ENCODE assay signal across 25 cellular contexts in genomic region chr14:44428239-44428924, GRCh38.
DNase-seq lines count a peak whose midpoint lies in the region; ATAC-seq and TF ChIP-seq lines count a peak whose summit lies in the region.
"Had no signal": no experiment of that assay in that cellular context is flagged by ENCODE, and none has a peak within 500 bp of the region (broad histone marks: within the 10 kb centered on the region; RNA-seq: fewer than 3 reads in every experiment).

No MANE protein-coding gene starts in this region.

- H3K27ac ChIP-seq in Karpas-422 (ENCODE audit: low read length) (no peak overlapping the region), SJCRH30 (peak overlapping the region; percentile 23; the same call in 1 of the 2 replicates)
- H3K27ac ChIP-seq: A549; BLaER1 treated with 17β-estradiol and CSF1 and Interleukin-3, amounts not matched to agents 10 nM and 100 nM; PC-9; SJSA1 had no signal

- H3K27me3 ChIP-seq in Karpas-422 (ENCODE audit: low read length) (no peaks in the 10 kb centered on the region), SJCRH30 (no peaks in the 10 kb centered on the region)
- H3K27me3 ChIP-seq: BLaER1 treated with 17β-estradiol and CSF1 and Interleukin-3, amounts not matched to agents 10 nM and 100 nM; SJSA1 had no signal

- no peak overlapping the region for H3K9ac ChIP-seq in Karpas-422 (ENCODE audit: low read length)
- H3K9ac ChIP-seq: BLaER1 treated with 17β-estradiol and CSF1 and Interleukin-3, amounts not matched to agents 10 nM and 100 nM had no signal

- DNase-seq in Karpas-422 (no peak), SJCRH30 (peak; percentile 47 to 68), islet precursor cell (peak; percentile 60), mucosa of gallbladder (ENCODE audit: low spot score) (peak; percentile 42), nephron progenitor cell (no peak)
- DNase-seq: AML-193; CD4-positive, alpha-beta T cell; COR-L47; HCEC 1CT; KG1; MM.1S; NCI-H1092 treated with DMSO at 0.1 percent for 48 hours; NCI-H1436; NCI-H187; NCI-H2081 treated with DMSO at 0.1 percent for 48 hours; NCI-H2171; NCI-H226; NCI-H510A treated with DMSO at 0.1 percent for 48 hours; PC-9 had no signal

- H3K4me1 ChIP-seq in Karpas-422 (ENCODE audit: low read length): no peaks in the 10 kb centered on the region
- peaks cover 12% of the 10 kb centered on the region for H3K4me1 ChIP-seq in SJCRH30
- H3K4me1 ChIP-seq: A549; BLaER1 treated with 17β-estradiol and CSF1 and Interleukin-3, amounts not matched to agents 10 nM and 100 nM; SJSA1 had no signal

- ATAC-seq in HG03135 (IDR thresholded peaks at IDR 0.05; ENCODE audit: unreplicated experiment) (no peak), HG03460 (IDR thresholded peaks at IDR 0.05; ENCODE audit: unreplicated experiment) (no peak)
- ATAC-seq: A549, Right ventricle myocardium inferior had no signal

- no peak for TF ChIP-seq CTCF in nephron progenitor cell (IDR thresholded peaks at IDR 0.05)

- H3K27ac Mint-ChIP-seq in nephron progenitor cell: no peak overlapping the region
- H3K27ac Mint-ChIP-seq: CD4-positive, alpha-beta T cell had no signal

- H3K4me3 Mint-ChIP-seq in nephron progenitor cell: no peak overlapping the region
- H3K4me3 Mint-ChIP-seq: CD4-positive, alpha-beta T cell had no signal

- no peaks in the 10 kb centered on the region for H3K4me1 Mint-ChIP-seq in nephron progenitor cell

- H3K4me2 ChIP-seq in Karpas-422 (ENCODE audit: low read depth, low read length, poor library complexity, severe bottlenecking): peak overlapping the region; percentile 20
- H3K4me2 ChIP-seq: A549; BLaER1 treated with 17β-estradiol and CSF1 and Interleukin-3, amounts not matched to agents 10 nM and 100 nM; PC-9 had no signal

- H3K9me2 ChIP-seq in Karpas-422 (replicated peaks; ENCODE audit: insufficient read depth, low read length): no peaks in the 10 kb centered on the region

- peaks cover 4% of the 10 kb centered on the region for H3K9me3 Mint-ChIP-seq in nephron progenitor cell

- H2AFZ ChIP-seq in Karpas-422 (ENCODE audit: low read length): no peak overlapping the region
- H2AFZ ChIP-seq: PC-9 had no signal

- H3K36me3 ChIP-seq in Karpas-422 (ENCODE audit: insufficient read depth, low read length) (no peaks in the 10 kb centered on the region), SJCRH30 (no peaks in the 10 kb centered on the region)
- H3K36me3 ChIP-seq: BLaER1 treated with 17β-estradiol and CSF1 and Interleukin-3, amounts not matched to agents 10 nM and 100 nM; SJSA1 had no signal

- no peaks in the 10 kb centered on the region for H3K9me3 ChIP-seq in Karpas-422 (ENCODE audit: low read length)
- H3K9me3 ChIP-seq in SJCRH30 (replicated peaks): peaks cover 20% of the 10 kb centered on the region
- H3K9me3 ChIP-seq: A549, SJSA1 had no signal

- H4K20me1 ChIP-seq in Karpas-422 (ENCODE audit: insufficient read depth, low read depth, low read length): no peaks in the 10 kb centered on the region
- H4K20me1 ChIP-seq: BLaER1 treated with 17β-estradiol and CSF1 and Interleukin-3, amounts not matched to agents 10 nM and 100 nM had no signal

- no peaks in the 10 kb centered on the region for H3K36me3 Mint-ChIP-seq in nephron progenitor cell (ENCODE audit: low read depth)

- no peaks in the 10 kb centered on the region for H3K27me3 Mint-ChIP-seq in nephron progenitor cell (ENCODE audit: low read depth, poor library complexity)
- H3K27me3 Mint-ChIP-seq: CD4-positive, alpha-beta T cell had no signal

- no peak overlapping the region for H3K4me3 ChIP-seq in Karpas-422 (ENCODE audit: low read length)
- H3K4me3 ChIP-seq in SJCRH30: no peak overlapping the region
- H3K4me3 ChIP-seq: A549; BLaER1 treated with 17β-estradiol and CSF1 and Interleukin-3, amounts not matched to agents 10 nM and 100 nM; PC-9; SJSA1 had no signal

- H3K79me2 ChIP-seq in Karpas-422 (ENCODE audit: low read length): no peaks in the 10 kb centered on the region

Comparison
In these comparisons a context has a peak if more than half of its experiments do, and no peak if none do; other contexts are left out.
1. DNase-seq: peak in SJCRH30 (2 of 2), islet precursor cell (single experiment) and mucosa of gallbladder (single experiment); none in Karpas-422 (single experiment) and nephron progenitor cell (single experiment).